ENCODE assay signal across 9 cellular contexts in the genomic region with DNA sequence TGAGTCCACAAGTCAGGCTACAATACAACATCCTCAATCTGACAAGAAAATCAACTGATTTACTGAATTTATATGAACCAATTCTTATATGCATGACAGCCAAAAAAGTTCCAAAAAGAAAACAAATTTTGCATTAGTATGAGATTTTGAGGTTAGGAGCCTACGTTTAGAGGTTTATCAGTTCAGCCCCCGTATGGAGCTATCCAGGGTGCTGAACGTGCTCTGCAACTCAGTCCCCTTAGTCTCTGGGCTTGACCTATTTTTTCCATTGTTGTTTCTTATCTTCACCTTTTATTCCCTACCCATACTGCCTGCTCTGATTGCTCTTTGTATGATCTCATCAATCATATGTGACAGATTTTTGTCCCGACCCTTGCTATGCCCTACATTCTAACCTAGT.
DNase-seq lines count a peak whose midpoint lies in the region; ATAC-seq and TF ChIP-seq lines count a peak whose summit lies in the region.
"Had no signal": no experiment of that assay in that cellular context is flagged by ENCODE, and none has a peak within 500 bp of the region (broad histone marks: within the 10 kb centered on the region; RNA-seq: fewer than 3 reads in every experiment).

No MANE protein-coding gene starts in this region.

- in situ Hi-C loops in Caki2 (cut with HindIII; ENCODE audit: low pct_unique_long_range_greater_than_20kb, low sequenced_read_pairs): no loop called here

- CTCF ChIA-PET in WTC11 (lab: Charles Lee): interaction anchor here (0.5 kb wide), 1 partner anchor 1318 kb away, joined by 3 read pairs; no protein-coding TSS in a partner anchor

- ATAC-seq in HG03103 (IDR thresholded peaks at IDR 0.05; ENCODE audit: low read depth, unreplicated experiment): peak; percentile 70
- ATAC-seq in WTC11: peak; percentile 83
- no peak for ATAC-seq in GM18519 (IDR thresholded peaks at IDR 0.05; ENCODE audit: low FRiP score, unreplicated experiment)

- H3K27ac Mint-ChIP-seq in WTC11 (no peak overlapping the region), immature natural killer cell (no peak overlapping the region)

- no peak for TF ChIP-seq CTCF in WTC11 (IDR thresholded peaks at IDR 0.05)

- no peaks in the 10 kb centered on the region for H3K27me3 Mint-ChIP-seq in WTC11 (ENCODE audit: low read depth)
- no peaks in the 10 kb centered on the region for H3K27me3 Mint-ChIP-seq in immature natural killer cell (ENCODE audit: low read depth in 3 of 3)

- peak; percentile 4 for DNase-seq in Caki2 (ENCODE audit: low read depth)
- DNase-seq in WTC11 (ENCODE audit: low spot score): peak; percentile 65
- peak; percentile 73 for DNase-seq in iPS-NIHi11 (ENCODE audit: low spot score)
- DNase-seq in inferior parietal cortex (ENCODE audit: extremely low spot score): no peak
- no peak for DNase-seq in immature natural killer cell
- DNase-seq in activated CD4-positive, CD25-positive, alpha-beta regulatory T cell (lab: John Stamatoyannopoulos, UW): no peak
- DNase-seq: GDM1 had no signal

- no peak overlapping the region for H3K4me3 Mint-ChIP-seq in WTC11
- no peak overlapping the region for H3K4me3 Mint-ChIP-seq in immature natural killer cell

- H3K36me3 Mint-ChIP-seq in WTC11 (no peaks in the 10 kb centered on the region), immature natural killer cell (no peaks in the 10 kb centered on the region)

- H3K9me3 Mint-ChIP-seq in WTC11 (no peaks in the 10 kb centered on the region), immature natural killer cell (peaks cover 0 to 11% (median 5%) of the 10 kb centered on the region in 6 donors)

- H3K4me1 Mint-ChIP-seq in WTC11 (peaks cover 14% of the 10 kb centered on the region), immature natural killer cell (no peaks in the 10 kb centered on the region)

- POLR2A ChIA-PET in WTC11 (lab: Charles Lee): no interaction called here

TF ChIP-seq in WTC11, 78 proteins besides CTCF, POLR2A, EP300 and RAD21:
- TF ChIP-seq JAZF1 (CRISPR knock-in tag; IDR thresholded peaks at IDR 0.05) (no peak), SMAD3 (CRISPR knock-in tag; IDR thresholded peaks at IDR 0.05; ENCODE audit: borderline replicate concordance) (peak; percentile 22; the same call in 1 of the 2 replicates), CREM (CRISPR knock-in tag; IDR thresholded peaks at IDR 0.05) (0 out of 2 replicates have a peak, but pooled peaks have one; percentile 47), NR3C1 (CRISPR knock-in tag; conservative IDR thresholded peaks at IDR 0.05; ENCODE audit: low read depth) (no peak), TEAD4 (CRISPR knock-in tag; IDR thresholded peaks at IDR 0.05) (no peak), HMGA2 (CRISPR knock-in tag; IDR thresholded peaks at IDR 0.05) (no peak), ATF1 (CRISPR knock-in tag; IDR thresholded peaks at IDR 0.05) (no peak), ETV6 (CRISPR knock-in tag; IDR thresholded peaks at IDR 0.05) (0 out of 2 replicates have a peak, but pooled peaks have one; percentile 34)
- TF ChIP-seq, protein P1, sequence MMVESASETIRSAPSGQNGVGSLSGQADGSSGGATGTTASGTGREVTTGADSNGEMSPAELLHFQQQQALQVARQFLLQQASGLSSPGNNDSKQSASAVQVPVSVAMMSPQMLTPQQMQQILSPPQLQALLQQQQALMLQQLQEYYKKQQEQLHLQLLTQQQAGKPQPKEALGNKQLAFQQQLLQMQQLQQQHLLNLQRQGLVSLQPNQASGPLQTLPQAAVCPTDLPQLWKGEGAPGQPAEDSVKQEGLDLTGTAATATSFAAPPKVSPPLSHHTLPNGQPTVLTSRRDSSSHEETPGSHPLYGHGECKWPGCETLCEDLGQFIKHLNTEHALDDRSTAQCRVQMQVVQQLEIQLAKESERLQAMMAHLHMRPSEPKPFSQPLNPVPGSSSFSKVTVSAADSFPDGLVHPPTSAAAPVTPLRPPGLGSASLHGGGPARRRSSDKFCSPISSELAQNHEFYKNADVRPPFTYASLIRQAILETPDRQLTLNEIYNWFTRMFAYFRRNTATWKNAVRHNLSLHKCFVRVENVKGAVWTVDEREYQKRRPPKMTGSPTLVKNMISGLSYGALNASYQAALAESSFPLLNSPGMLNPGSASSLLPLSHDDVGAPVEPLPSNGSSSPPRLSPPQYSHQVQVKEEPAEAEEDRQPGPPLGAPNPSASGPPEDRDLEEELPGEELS (CRISPR knock-in tag; IDR thresholded peaks at IDR 0.05): no peak
- TF ChIP-seq, protein P2, sequence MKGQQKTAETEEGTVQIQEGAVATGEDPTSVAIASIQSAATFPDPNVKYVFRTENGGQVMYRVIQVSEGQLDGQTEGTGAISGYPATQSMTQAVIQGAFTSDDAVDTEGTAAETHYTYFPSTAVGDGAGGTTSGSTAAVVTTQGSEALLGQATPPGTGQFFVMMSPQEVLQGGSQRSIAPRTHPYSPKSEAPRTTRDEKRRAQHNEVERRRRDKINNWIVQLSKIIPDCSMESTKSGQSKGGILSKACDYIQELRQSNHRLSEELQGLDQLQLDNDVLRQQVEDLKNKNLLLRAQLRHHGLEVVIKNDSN (CRISPR knock-in tag; IDR thresholded peaks at IDR 0.05): no peak; the same call in 1 of the 2 replicates
- TF ChIP-seq, protein P3, sequence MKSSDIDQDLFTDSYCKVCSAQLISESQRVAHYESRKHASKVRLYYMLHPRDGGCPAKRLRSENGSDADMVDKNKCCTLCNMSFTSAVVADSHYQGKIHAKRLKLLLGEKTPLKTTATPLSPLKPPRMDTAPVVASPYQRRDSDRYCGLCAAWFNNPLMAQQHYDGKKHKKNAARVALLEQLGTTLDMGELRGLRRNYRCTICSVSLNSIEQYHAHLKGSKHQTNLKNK (CRISPR knock-in tag; IDR thresholded peaks at IDR 0.05): no peak
- TF ChIP-seq, protein P4, sequence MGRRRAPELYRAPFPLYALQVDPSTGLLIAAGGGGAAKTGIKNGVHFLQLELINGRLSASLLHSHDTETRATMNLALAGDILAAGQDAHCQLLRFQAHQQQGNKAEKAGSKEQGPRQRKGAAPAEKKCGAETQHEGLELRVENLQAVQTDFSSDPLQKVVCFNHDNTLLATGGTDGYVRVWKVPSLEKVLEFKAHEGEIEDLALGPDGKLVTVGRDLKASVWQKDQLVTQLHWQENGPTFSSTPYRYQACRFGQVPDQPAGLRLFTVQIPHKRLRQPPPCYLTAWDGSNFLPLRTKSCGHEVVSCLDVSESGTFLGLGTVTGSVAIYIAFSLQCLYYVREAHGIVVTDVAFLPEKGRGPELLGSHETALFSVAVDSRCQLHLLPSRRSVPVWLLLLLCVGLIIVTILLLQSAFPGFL (CRISPR knock-in tag; IDR thresholded peaks at IDR 0.05; ENCODE audit: borderline replicate concordance): no peak
- TF ChIP-seq, protein P5, sequence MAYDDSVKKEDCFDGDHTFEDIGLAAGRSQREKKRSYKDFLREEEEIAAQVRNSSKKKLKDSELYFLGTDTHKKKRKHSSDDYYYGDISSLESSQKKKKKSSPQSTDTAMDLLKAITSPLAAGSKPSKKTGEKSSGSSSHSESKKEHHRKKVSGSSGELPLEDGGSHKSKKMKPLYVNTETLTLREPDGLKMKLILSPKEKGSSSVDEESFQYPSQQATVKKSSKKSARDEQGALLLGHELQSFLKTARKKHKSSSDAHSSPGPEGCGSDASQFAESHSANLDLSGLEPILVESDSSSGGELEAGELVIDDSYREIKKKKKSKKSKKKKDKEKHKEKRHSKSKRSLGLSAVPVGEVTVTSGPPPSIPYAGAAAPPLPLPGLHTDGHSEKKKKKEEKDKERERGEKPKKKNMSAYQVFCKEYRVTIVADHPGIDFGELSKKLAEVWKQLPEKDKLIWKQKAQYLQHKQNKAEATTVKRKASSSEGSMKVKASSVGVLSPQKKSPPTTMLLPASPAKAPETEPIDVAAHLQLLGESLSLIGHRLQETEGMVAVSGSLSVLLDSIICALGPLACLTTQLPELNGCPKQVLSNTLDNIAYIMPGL (CRISPR knock-in tag; IDR thresholded peaks at IDR 0.05): no peak
- TF ChIP-seq, protein P6, sequence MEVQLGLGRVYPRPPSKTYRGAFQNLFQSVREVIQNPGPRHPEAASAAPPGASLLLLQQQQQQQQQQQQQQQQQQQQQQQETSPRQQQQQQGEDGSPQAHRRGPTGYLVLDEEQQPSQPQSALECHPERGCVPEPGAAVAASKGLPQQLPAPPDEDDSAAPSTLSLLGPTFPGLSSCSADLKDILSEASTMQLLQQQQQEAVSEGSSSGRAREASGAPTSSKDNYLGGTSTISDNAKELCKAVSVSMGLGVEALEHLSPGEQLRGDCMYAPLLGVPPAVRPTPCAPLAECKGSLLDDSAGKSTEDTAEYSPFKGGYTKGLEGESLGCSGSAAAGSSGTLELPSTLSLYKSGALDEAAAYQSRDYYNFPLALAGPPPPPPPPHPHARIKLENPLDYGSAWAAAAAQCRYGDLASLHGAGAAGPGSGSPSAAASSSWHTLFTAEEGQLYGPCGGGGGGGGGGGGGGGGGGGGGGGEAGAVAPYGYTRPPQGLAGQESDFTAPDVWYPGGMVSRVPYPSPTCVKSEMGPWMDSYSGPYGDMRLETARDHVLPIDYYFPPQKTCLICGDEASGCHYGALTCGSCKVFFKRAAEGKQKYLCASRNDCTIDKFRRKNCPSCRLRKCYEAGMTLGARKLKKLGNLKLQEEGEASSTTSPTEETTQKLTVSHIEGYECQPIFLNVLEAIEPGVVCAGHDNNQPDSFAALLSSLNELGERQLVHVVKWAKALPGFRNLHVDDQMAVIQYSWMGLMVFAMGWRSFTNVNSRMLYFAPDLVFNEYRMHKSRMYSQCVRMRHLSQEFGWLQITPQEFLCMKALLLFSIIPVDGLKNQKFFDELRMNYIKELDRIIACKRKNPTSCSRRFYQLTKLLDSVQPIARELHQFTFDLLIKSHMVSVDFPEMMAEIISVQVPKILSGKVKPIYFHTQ (CRISPR knock-in tag; IDR thresholded peaks at IDR 0.05): no peak

Comparison
In these comparisons a context has a peak if more than half of its experiments do, and no peak if none do; other contexts are left out.
1. DNase-seq: peak in Caki2 (single experiment), WTC11 (single experiment) and iPS-NIHi11 (single experiment); none in inferior parietal cortex (single experiment), immature natural killer cell (0 of 3) and activated CD4-positive, CD25-positive, alpha-beta regulatory T cell (0 of 4).